14 cellular contexts compared by ENCODE assay signal in the genomic region with DNA sequence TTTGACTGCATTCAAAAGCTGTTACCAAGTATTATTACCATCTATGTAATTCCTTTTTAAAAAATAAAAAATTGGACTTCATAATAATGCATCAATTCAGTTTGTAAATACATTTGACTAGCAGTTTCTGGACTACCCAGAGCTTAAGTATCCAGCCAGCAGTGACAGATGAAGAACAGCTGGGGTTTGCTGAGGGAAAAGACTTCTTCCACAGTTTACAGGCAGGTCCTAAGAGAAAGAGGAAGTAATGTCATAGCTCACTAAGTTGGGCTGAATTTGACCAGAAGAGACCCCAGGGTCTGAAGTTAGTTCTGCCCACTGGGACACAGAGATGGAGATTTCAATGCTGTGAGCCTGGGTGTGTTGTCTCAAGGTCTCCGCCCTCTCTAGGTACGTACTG.
DNase-seq lines count a peak whose midpoint lies in the region; ATAC-seq, FAIRE-seq and TF ChIP-seq lines count a peak whose summit lies in the region.
"Had no signal": no experiment of that assay in that cellular context is flagged by ENCODE, and none has a peak within 500 bp of the region (broad histone marks: within the 10 kb centered on the region; RNA-seq: fewer than 3 reads in every experiment).

No MANE protein-coding gene starts in this region.

- TF ChIP-seq CTCF in A549 (IDR thresholded peaks at IDR 0.05) (no peak), esophagus muscularis mucosa (IDR thresholded peaks at IDR 0.05) (no peak), nephron (IDR thresholded peaks at IDR 0.05; ENCODE audit: unreplicated experiment in 3 of 3) (no peak)

- H3K27me3 ChIP-seq in esophagus muscularis mucosa: no peaks in the 10 kb centered on the region

- no peaks in the 10 kb centered on the region for H3K27me3 Mint-ChIP-seq in nephron (ENCODE audit: low read depth)
- H3K27me3 Mint-ChIP-seq in T-helper 17 cell: no peaks in the 10 kb centered on the region
- no peaks in the 10 kb centered on the region for H3K27me3 Mint-ChIP-seq in activated CD4-positive, alpha-beta T cell treated with anti-CD3 and anti-CD28 coated beads, Interleukin-2, amount 10 ng/mL, durations not matched to agents 24 days and 14 days
- H3K27me3 Mint-ChIP-seq: activated naive CD8-positive, alpha-beta T cell treated with anti-CD3 and anti-CD28 coated beads, Interleukin-2, amount 50 U/mL, for 24 hours; type B pancreatic cell had no signal

- TF ChIP-seq EP300 in A549 (IDR thresholded peaks at IDR 0.05) (no peak), esophagus muscularis mucosa (IDR thresholded peaks at IDR 0.05) (no peak)

- CTCF ChIA-PET in A549 (lab: Yijun Ruan, JAX): no interaction called here

- no peak for TF ChIP-seq POLR2A in A549 (IDR thresholded peaks at IDR 0.05; ENCODE audit: low read length)
- TF ChIP-seq POLR2A in esophagus muscularis mucosa (IDR thresholded peaks at IDR 0.05; ENCODE audit: low read depth): no peak

- ATAC-seq in A549 (peak in 1 of 2 experiments; percentile 32; a peak in 3 of 6 replicates), T-helper 17 cell (no peak)
- ATAC-seq: activated naive CD8-positive, alpha-beta T cell treated with anti-CD3 and anti-CD28 coated beads, Interleukin-2, amount 50 U/mL, for 24 hours had no signal

- WGBS in A549 (ENCODE audit: missing lambda C conversion rate): 75% methylated on average over 2 of the region's 2 CpGs
- 71% methylated on average over 2 of the region's 2 CpGs for WGBS in esophagus muscularis mucosa

- peak overlapping the region; percentile 7; the same call in 1 of the 3 replicates for H3K4me2 ChIP-seq in A549

- H3K36me3 Mint-ChIP-seq in nephron (ENCODE audit: low read depth) (peaks cover 5% of the 10 kb centered on the region), T-helper 17 cell (ENCODE audit: low read depth) (peaks cover 7% of the 10 kb centered on the region)
- no peaks in the 10 kb centered on the region for H3K36me3 Mint-ChIP-seq in activated CD4-positive, alpha-beta T cell treated with anti-CD3 and anti-CD28 coated beads, Interleukin-2, amount 10 ng/mL, durations not matched to agents 24 days and 14 days (ENCODE audit: low read depth)

- no peaks in the 10 kb centered on the region for H3K9me3 Mint-ChIP-seq in nephron
- peaks cover 10% of the 10 kb centered on the region for H3K9me3 Mint-ChIP-seq in activated CD4-positive, alpha-beta T cell treated with anti-CD3 and anti-CD28 coated beads, Interleukin-2, amount 10 ng/mL, durations not matched to agents 24 days and 14 days
- H3K9me3 Mint-ChIP-seq: activated naive CD8-positive, alpha-beta T cell treated with anti-CD3 and anti-CD28 coated beads, Interleukin-2, amount 50 U/mL, for 24 hours; type B pancreatic cell had no signal

- H3K27ac ChIP-seq in A549: peak overlapping the region in 1 of 2 experiments; percentile 67; a peak in 2 of 6 replicates
- peak overlapping the region; percentile 55 to 74 (median 74) for H3K27ac ChIP-seq in esophagus muscularis mucosa (replicated peaks in 1 of 4)

- no peaks in the 10 kb centered on the region for H3K36me3 ChIP-seq in esophagus muscularis mucosa

- no peaks in the 10 kb centered on the region for H3K9me3 ChIP-seq in A549
- no peaks in the 10 kb centered on the region for H3K9me3 ChIP-seq in esophagus muscularis mucosa
- H3K9me3 ChIP-seq in T-helper 17 cell (ENCODE audit: control insufficient read depth, low read length, poor library complexity, severe bottlenecking): no peaks in the 10 kb centered on the region

- no peak for TF ChIP-seq RAD21 in A549 (conservative IDR thresholded peaks at IDR 0.05 in 1 of 2, IDR thresholded peaks at IDR 0.05 in 1 of 2)

- H3K4me1 Mint-ChIP-seq in nephron (peaks cover 56% of the 10 kb centered on the region), T-helper 17 cell (peaks cover 47% of the 10 kb centered on the region)
- H3K4me1 Mint-ChIP-seq in activated CD4-positive, alpha-beta T cell treated with anti-CD3 and anti-CD28 coated beads, Interleukin-2, amount 10 ng/mL, durations not matched to agents 24 days and 14 days: no peaks in the 10 kb centered on the region

- H3K4me1 ChIP-seq in A549 (peaks cover 21% of the 10 kb centered on the region), esophagus muscularis mucosa (peaks cover 68 to 99% (median 96%) of the 10 kb centered on the region in 4 donors)

- POLR2A ChIA-PET in A549 (lab: Yijun Ruan, JAX): interaction anchor here (0.9 kb wide), 1 partner anchor 10 kb away, joined by 3 read pairs; no protein-coding TSS in a partner anchor

- peak overlapping the region in 1 of 3 experiments; percentile 13 for H3K4me3 Mint-ChIP-seq in nephron
- H3K4me3 Mint-ChIP-seq in T-helper 17 cell: no peak overlapping the region
- no peak overlapping the region for H3K4me3 Mint-ChIP-seq in activated CD4-positive, alpha-beta T cell treated with anti-CD3 and anti-CD28 coated beads, Interleukin-2, amount 10 ng/mL, durations not matched to agents 24 days and 14 days
- H3K4me3 Mint-ChIP-seq: activated naive CD8-positive, alpha-beta T cell treated with anti-CD3 and anti-CD28 coated beads, Interleukin-2, amount 50 U/mL, for 24 hours; type B pancreatic cell had no signal

- H3K27ac Mint-ChIP-seq in nephron: peak overlapping the region; percentile 46 to 88 (median 77)
- H3K27ac Mint-ChIP-seq in T-helper 17 cell: no peak overlapping the region
- no peak overlapping the region for H3K27ac Mint-ChIP-seq in activated CD4-positive, alpha-beta T cell treated with anti-CD3 and anti-CD28 coated beads, Interleukin-2, amount 10 ng/mL, durations not matched to agents 24 days and 14 days
- H3K27ac Mint-ChIP-seq: activated naive CD8-positive, alpha-beta T cell treated with anti-CD3 and anti-CD28 coated beads, Interleukin-2, amount 50 U/mL, for 24 hours; type B pancreatic cell had no signal

- H3K4me3 ChIP-seq in A549 (no peak overlapping the region), esophagus muscularis mucosa (no peak overlapping the region)

- intact Hi-C loops in esophagus muscularis mucosa (cut with DNase I): no loop called here
- intact Hi-C loops in activated CD4-positive, alpha-beta T cell treated with anti-CD3 and anti-CD28 coated beads, Interleukin-2, amount 10 ng/mL, durations not matched to agents 24 days and 14 days (cut with micrococcal nuclease): no loop called here

- DNase-seq in A549 (ENCODE audit: low read depth in 1 of 2, low spot score in 1 of 2): no peak
- peak; percentile 2 for DNase-seq in MV-4-11 (lab: John Stamatoyannopoulos, UW)
- DNase-seq in esophagus muscularis mucosa (ENCODE audit: extremely low spot score): no peak
- DNase-seq in T-helper 17 cell: no peak
- DNase-seq in activated CD4-positive, alpha-beta T cell treated with anti-CD3 and anti-CD28 coated beads, Interleukin-2, amount 10 ng/mL, durations not matched to agents 24 days and 14 days: no peak
- DNase-seq in T-helper 2 cell: no peak
- DNase-seq in effector CD4-positive, alpha-beta T cell: no peak
- DNase-seq: activated naive CD8-positive, alpha-beta T cell treated with anti-CD3 and anti-CD28 coated beads, Interleukin-2, amount 50 U/mL, for 24 hours; DMS 273 treated with DMSO at 0.1 percent for 48 hours; NCI-H1105; NCI-H446 had no signal

- FAIRE-seq in A549 (lab: Jason Lieb, UNC): no peak
- FAIRE-seq: TTC549 had no signal

TF ChIP-seq in A549, 52 proteins besides CTCF, POLR2A, EP300 and RAD21:
- TF ChIP-seq, protein P1, sequence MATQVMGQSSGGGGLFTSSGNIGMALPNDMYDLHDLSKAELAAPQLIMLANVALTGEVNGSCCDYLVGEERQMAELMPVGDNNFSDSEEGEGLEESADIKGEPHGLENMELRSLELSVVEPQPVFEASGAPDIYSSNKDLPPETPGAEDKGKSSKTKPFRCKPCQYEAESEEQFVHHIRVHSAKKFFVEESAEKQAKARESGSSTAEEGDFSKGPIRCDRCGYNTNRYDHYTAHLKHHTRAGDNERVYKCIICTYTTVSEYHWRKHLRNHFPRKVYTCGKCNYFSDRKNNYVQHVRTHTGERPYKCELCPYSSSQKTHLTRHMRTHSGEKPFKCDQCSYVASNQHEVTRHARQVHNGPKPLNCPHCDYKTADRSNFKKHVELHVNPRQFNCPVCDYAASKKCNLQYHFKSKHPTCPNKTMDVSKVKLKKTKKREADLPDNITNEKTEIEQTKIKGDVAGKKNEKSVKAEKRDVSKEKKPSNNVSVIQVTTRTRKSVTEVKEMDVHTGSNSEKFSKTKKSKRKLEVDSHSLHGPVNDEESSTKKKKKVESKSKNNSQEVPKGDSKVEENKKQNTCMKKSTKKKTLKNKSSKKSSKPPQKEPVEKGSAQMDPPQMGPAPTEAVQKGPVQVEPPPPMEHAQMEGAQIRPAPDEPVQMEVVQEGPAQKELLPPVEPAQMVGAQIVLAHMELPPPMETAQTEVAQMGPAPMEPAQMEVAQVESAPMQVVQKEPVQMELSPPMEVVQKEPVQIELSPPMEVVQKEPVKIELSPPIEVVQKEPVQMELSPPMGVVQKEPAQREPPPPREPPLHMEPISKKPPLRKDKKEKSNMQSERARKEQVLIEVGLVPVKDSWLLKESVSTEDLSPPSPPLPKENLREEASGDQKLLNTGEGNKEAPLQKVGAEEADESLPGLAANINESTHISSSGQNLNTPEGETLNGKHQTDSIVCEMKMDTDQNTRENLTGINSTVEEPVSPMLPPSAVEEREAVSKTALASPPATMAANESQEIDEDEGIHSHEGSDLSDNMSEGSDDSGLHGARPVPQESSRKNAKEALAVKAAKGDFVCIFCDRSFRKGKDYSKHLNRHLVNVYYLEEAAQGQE (IDR thresholded peaks at IDR 0.05): no peak
- TF ChIP-seq CHD2 (IDR thresholded peaks at IDR 0.05; ENCODE audit: low read length, partially characterized antibody) (no peak), JUNB (IDR thresholded peaks at IDR 0.05) (no peak), HOXA7 (CRISPR knock-in tag; IDR thresholded peaks at IDR 0.05) (no peak), TFCP2L1 (CRISPR knock-in tag; IDR thresholded peaks at IDR 0.05) (no peak)

Comparison
In these comparisons a context has a peak if more than half of its experiments do, and no peak if none do; other contexts are left out.
1. H3K27ac Mint-ChIP-seq: peak in nephron (3 of 3); none in T-helper 17 cell (single experiment) and activated CD4-positive, alpha-beta T cell treated with anti-CD3 and anti-CD28 coated beads, Interleukin-2, amount 10 ng/mL, durations not matched to agents 24 days and 14 days (single experiment).